Comparison of ENCODE assay signal across 1 cellular context in the genomic region with DNA sequence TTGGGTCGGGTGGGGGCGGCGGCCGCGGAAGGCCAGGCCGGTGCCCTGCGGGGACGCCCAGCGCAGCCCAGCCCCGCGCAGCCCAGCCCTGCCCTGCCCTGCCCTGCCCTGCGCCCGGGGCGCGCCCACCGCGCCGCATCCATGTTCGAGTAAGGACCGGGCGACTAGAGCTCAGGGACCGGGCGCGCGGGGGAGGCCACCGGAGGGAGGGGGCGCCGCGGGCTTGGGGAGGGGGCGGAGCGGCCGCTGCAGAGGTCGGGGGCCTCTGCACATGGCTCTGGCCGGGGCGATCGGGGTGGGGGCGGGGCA.
TF ChIP-seq lines count a peak whose summit lies in the region.

No MANE protein-coding gene starts in this region.

TF ChIP-seq in WTC11, 78 proteins besides CTCF, POLR2A, EP300 and RAD21 (continued from another document):
- TF ChIP-seq, protein P1, sequence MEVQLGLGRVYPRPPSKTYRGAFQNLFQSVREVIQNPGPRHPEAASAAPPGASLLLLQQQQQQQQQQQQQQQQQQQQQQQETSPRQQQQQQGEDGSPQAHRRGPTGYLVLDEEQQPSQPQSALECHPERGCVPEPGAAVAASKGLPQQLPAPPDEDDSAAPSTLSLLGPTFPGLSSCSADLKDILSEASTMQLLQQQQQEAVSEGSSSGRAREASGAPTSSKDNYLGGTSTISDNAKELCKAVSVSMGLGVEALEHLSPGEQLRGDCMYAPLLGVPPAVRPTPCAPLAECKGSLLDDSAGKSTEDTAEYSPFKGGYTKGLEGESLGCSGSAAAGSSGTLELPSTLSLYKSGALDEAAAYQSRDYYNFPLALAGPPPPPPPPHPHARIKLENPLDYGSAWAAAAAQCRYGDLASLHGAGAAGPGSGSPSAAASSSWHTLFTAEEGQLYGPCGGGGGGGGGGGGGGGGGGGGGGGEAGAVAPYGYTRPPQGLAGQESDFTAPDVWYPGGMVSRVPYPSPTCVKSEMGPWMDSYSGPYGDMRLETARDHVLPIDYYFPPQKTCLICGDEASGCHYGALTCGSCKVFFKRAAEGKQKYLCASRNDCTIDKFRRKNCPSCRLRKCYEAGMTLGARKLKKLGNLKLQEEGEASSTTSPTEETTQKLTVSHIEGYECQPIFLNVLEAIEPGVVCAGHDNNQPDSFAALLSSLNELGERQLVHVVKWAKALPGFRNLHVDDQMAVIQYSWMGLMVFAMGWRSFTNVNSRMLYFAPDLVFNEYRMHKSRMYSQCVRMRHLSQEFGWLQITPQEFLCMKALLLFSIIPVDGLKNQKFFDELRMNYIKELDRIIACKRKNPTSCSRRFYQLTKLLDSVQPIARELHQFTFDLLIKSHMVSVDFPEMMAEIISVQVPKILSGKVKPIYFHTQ (CRISPR knock-in tag; IDR thresholded peaks at IDR 0.05): no peak
- TF ChIP-seq GRHL2 (CRISPR knock-in tag; IDR thresholded peaks at IDR 0.05; ENCODE audit: insufficient replicate concordance, severe bottlenecking): no peak
- no peak for TF ChIP-seq ZNF121 (CRISPR knock-in tag; IDR thresholded peaks at IDR 0.05)
